In genomic region chr2:84451579-84451978, GRCh38 we compare ENCODE assay signal across 22 cellular contexts.
"Had no signal": no experiment of that assay in that cellular context is flagged by ENCODE, and none has a peak within 500 bp of the region (broad histone marks: within the 10 kb centered on the region; RNA-seq: fewer than 3 reads in every experiment).

No MANE protein-coding gene starts in this region.

- H3K27ac ChIP-seq: esophagus muscularis mucosa, parathyroid adenoma, thyroid gland, upper lobe of right lung had no signal

- H3K4me3 Mint-ChIP-seq: activated B cell treated with CpG ODN at 0.5 μM for 24 hours; activated CD4-positive, alpha-beta T cell treated with anti-CD3 and anti-CD28 coated beads for 36 hours; activated naive CD8-positive, alpha-beta T cell treated with anti-CD3 and anti-CD28 coated beads for 36 hours; activated T-cell treated with anti-CD3 and anti-CD28 coated beads, Interleukin-2, amount 50 U/mL, for 4 hours; central memory CD8-positive, alpha-beta T cell; memory B cell; nephron progenitor cell had no signal

- DNase-seq: activated B cell treated with CpG ODN at 0.5 μM for 24 hours; activated CD4-positive, alpha-beta T cell treated with anti-CD3 and anti-CD28 coated beads for 36 hours; activated CD4-positive, alpha-beta T cell treated with anti-CD3 and anti-CD28 coated beads, Interleukin-2, amount 50 U/mL, for 48 hours; activated CD8-positive, alpha-beta memory T cell treated with anti-CD3 and anti-CD28 coated beads, Interleukin-2, amount 50 U/mL, for 48 hours; activated naive CD4-positive, alpha-beta T cell treated with Interleukin-2 at 50 U/mL for 16 hours; activated naive CD8-positive, alpha-beta T cell treated with anti-CD3 and anti-CD28 coated beads for 36 hours; activated T-cell treated with anti-CD3 and anti-CD28 coated beads, Interleukin-2, amount 50 U/mL, for 4 hours; effector memory CD4-positive, alpha-beta T cell; head of caudate nucleus; nephron progenitor cell; nucleus accumbens; right cardiac atrium; stimulated activated CD4-positive, alpha-beta T cell treated with anti-CD3 and anti-CD28 coated beads, Interleukin-12 subunit alpha, Interleukin-12 subunit beta, amount 100 ng/mL, for 4 hours; stimulated activated CD4-positive, alpha-beta T cell treated with anti-CD3 and anti-CD28 coated beads, Interleukin-4, amount 100 ng/mL, for 4 hours; stimulated activated naive CD8-positive, alpha-beta T cell treated with anti-CD3 and anti-CD28 coated beads, Interleukin-15, Interleukin-2, amounts not matched to agents 100 U/mL and 50 U/mL, for 24 hours; T1000; thyroid gland; upper lobe of right lung had no signal

- ATAC-seq: activated CD4-positive, alpha-beta T cell treated with anti-CD3 and anti-CD28 coated beads for 36 hours; activated T-cell treated with anti-CD3 and anti-CD28 coated beads, Interleukin-2, amount 50 U/mL, for 4 hours; stimulated activated naive CD8-positive, alpha-beta T cell treated with anti-CD3 and anti-CD28 coated beads, Interleukin-15, Interleukin-2, amounts not matched to agents 100 U/mL and 50 U/mL, for 24 hours had no signal

- H3K27ac Mint-ChIP-seq: activated B cell treated with CpG ODN at 0.5 μM for 24 hours; activated CD4-positive, alpha-beta T cell treated with anti-CD3 and anti-CD28 coated beads for 36 hours; activated naive CD8-positive, alpha-beta T cell treated with anti-CD3 and anti-CD28 coated beads for 36 hours; memory B cell; nephron progenitor cell had no signal

- H3K4me3 ChIP-seq: esophagus muscularis mucosa, thyroid gland, upper lobe of right lung had no signal

- H3K36me3 ChIP-seq: thyroid gland had no signal

- H2AFZ ChIP-seq: parathyroid adenoma had no signal

- H3K9me3 ChIP-seq: esophagus muscularis mucosa, thyroid gland, upper lobe of right lung had no signal

- H3K9me3 Mint-ChIP-seq: activated B cell treated with CpG ODN at 0.5 μM for 24 hours; activated naive CD8-positive, alpha-beta T cell treated with anti-CD3 and anti-CD28 coated beads for 36 hours; activated T-cell treated with anti-CD3 and anti-CD28 coated beads, Interleukin-2, amount 50 U/mL, for 4 hours; central memory CD8-positive, alpha-beta T cell; memory B cell; nephron progenitor cell had no signal

- H3K27me3 Mint-ChIP-seq: activated B cell treated with CpG ODN at 0.5 μM for 24 hours; activated CD4-positive, alpha-beta T cell treated with anti-CD3 and anti-CD28 coated beads for 36 hours; activated naive CD8-positive, alpha-beta T cell treated with anti-CD3 and anti-CD28 coated beads for 36 hours; central memory CD8-positive, alpha-beta T cell; memory B cell had no signal

- H3K27me3 ChIP-seq: esophagus muscularis mucosa, thyroid gland, upper lobe of right lung had no signal

- H3K9ac ChIP-seq: parathyroid adenoma had no signal
